In genomic region chr5:1844708-1845436, GRCh38 we compare ENCODE assay signal across 9 cellular contexts. TPM values are rescaled to one million over a fixed set of nuclear protein-coding genes. Genes with fewer than 3 reads are reported as not detected.
"Had no signal": no experiment of that assay in that cellular context is flagged by ENCODE, and none has a peak within 500 bp of the region (broad histone marks: within the 10 kb centered on the region; RNA-seq: fewer than 3 reads in every experiment).

No MANE protein-coding gene starts in this region.

- H3K9ac ChIP-seq: GM23248 had no signal

- DNase-seq: GM23248, GOT3, H7, IMR-90 had no signal

- H3K4me1 ChIP-seq: HAP-1 had no signal

- H3K36me3 ChIP-seq: HAP-1 had no signal

- H3K9me3 ChIP-seq: HAP-1 had no signal

- H3K4me3 ChIP-seq: GM23248, HAP-1 had no signal

- H3K27ac ChIP-seq: GM23248 had no signal

- ATAC-seq: HCT116 had no signal

- FAIRE-seq: HTR-8/SVneo had no signal

- H2AFZ ChIP-seq: GM23248 had no signal

RNA-seq across cellular contexts. Expression of gene IRX4, which starts 37.9 kb away (rescaled TPM):
- total RNA-seq: GM23248, H4, HT-29, IMR-90 had no signal
- polyA plus RNA-seq: GM23248, IMR-90 had no signal
